In the genomic region with DNA sequence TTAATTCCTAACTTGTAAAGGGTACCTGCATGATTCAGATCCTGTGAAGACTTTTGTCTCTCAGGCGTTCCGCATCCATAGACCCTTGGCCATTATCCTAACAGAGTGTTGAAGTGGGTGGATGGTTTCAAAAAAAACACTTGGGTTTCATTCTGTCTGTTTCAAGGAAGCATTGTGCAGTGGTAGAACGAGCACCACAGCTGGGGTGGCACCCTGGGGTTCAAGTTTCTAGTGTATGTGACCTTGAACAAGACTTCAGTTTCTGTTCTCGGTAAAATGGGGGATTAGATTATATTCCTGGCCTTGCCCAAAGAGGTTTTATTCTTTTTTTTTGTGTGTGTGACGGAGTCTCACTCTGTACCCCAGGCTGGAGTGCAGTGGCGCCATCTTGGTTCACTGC, we compare ENCODE assay signal across 22 cellular contexts.
DNase-seq lines count a peak whose midpoint lies in the region; ATAC-seq and TF ChIP-seq lines count a peak whose summit lies in the region.
"Had no signal": no experiment of that assay in that cellular context is flagged by ENCODE, and none has a peak within 500 bp of the region (broad histone marks: within the 10 kb centered on the region; RNA-seq: fewer than 3 reads in every experiment).

No MANE protein-coding gene starts in this region.

- H3K36me3 Mint-ChIP-seq in activated T-helper 2 cell treated with anti-CD3 and anti-CD28 coated beads, Interferon-gamma antibody, Interleukin-2, Interleukin-4, amounts not matched to agents 10 μg/mL and 5 μg/mL and 100 μg/mL, durations not matched to agents 14 hours and 24 hours and 36 hours (ENCODE audit: low read depth) = peaks cover 41% of the 10 kb centered on the region
- peaks cover 71% of the 10 kb centered on the region for H3K36me3 Mint-ChIP-seq in nephron progenitor cell (ENCODE audit: low read depth)
- H3K36me3 Mint-ChIP-seq in activated CD4-positive, alpha-beta T cell treated with anti-CD3 and anti-CD28 coated beads, Interleukin-2, amount 10 ng/mL, durations not matched to agents 7 days and 5 days (ENCODE audit: low read depth) = peaks cover 13% of the 10 kb centered on the region

- TF ChIP-seq CTCF in left ventricle myocardium inferior (IDR thresholded peaks at IDR 0.05; ENCODE audit: borderline replicate concordance) (no peak), nephron progenitor cell (IDR thresholded peaks at IDR 0.05) (no peak)

- no peak overlapping the region for H3K4me3 Mint-ChIP-seq in activated T-helper 2 cell treated with anti-CD3 and anti-CD28 coated beads, Interferon-gamma antibody, Interleukin-2, Interleukin-4, amounts not matched to agents 10 μg/mL and 5 μg/mL and 100 μg/mL, durations not matched to agents 14 hours and 24 hours and 36 hours (ENCODE audit: low read depth)
- no peak overlapping the region for H3K4me3 Mint-ChIP-seq in nephron progenitor cell
- H3K4me3 Mint-ChIP-seq in activated CD4-positive, alpha-beta T cell treated with anti-CD3 and anti-CD28 coated beads, Interleukin-2, amount 10 ng/mL, durations not matched to agents 7 days and 5 days = no peak overlapping the region
- H3K4me3 Mint-ChIP-seq: CD4-positive, alpha-beta T cell; GM23338 had no signal

- H3K9me3 ChIP-seq in left ventricle myocardium inferior (replicated peaks) = no peaks in the 10 kb centered on the region
- no peaks in the 10 kb centered on the region for H3K9me3 ChIP-seq in skeletal muscle tissue (ENCODE audit: control insufficient read depth in 3 of 3, low read length in 3 of 3)
- H3K9me3 ChIP-seq: A549 had no signal

- H3K27me3 ChIP-seq in left ventricle myocardium inferior (ENCODE audit: low read depth) (no peaks in the 10 kb centered on the region), skeletal muscle tissue (ENCODE audit: control insufficient read depth in 3 of 3, insufficient read depth in 3 of 3, low read length in 3 of 3) (no peaks in the 10 kb centered on the region)

- peak overlapping the region; percentile 38 for H3K27ac Mint-ChIP-seq in activated T-helper 2 cell treated with anti-CD3 and anti-CD28 coated beads, Interferon-gamma antibody, Interleukin-2, Interleukin-4, amounts not matched to agents 10 μg/mL and 5 μg/mL and 100 μg/mL, durations not matched to agents 14 hours and 24 hours and 36 hours
- H3K27ac Mint-ChIP-seq in nephron progenitor cell = peak overlapping the region; percentile 92
- no peak overlapping the region for H3K27ac Mint-ChIP-seq in activated CD4-positive, alpha-beta T cell treated with anti-CD3 and anti-CD28 coated beads, Interleukin-2, amount 10 ng/mL, durations not matched to agents 7 days and 5 days
- H3K27ac Mint-ChIP-seq: CD4-positive, alpha-beta T cell; GM23338 had no signal

- peak overlapping the region; percentile 83 for H3K27ac ChIP-seq in left ventricle myocardium inferior (replicated peaks)
- H3K27ac ChIP-seq in skeletal muscle tissue (ENCODE audit: low read depth, low read length) = peak overlapping the region; percentile 84
- H3K27ac ChIP-seq: A549 had no signal

- intact Hi-C loops in left ventricle myocardium inferior (cut with micrococcal nuclease) = no loop called here
- intact Hi-C loops in left cardiac atrium (cut with DNase I) = no loop called here
- intact Hi-C loops in activated T-helper 2 cell treated with anti-CD3 and anti-CD28 coated beads, Interferon-gamma antibody, Interleukin-2, Interleukin-4, amounts not matched to agents 10 μg/mL and 5 μg/mL and 100 μg/mL, durations not matched to agents 14 hours and 24 hours and 36 hours (cut with micrococcal nuclease) = no loop called here

- H3K27me3 Mint-ChIP-seq in activated T-helper 2 cell treated with anti-CD3 and anti-CD28 coated beads, Interferon-gamma antibody, Interleukin-2, Interleukin-4, amounts not matched to agents 10 μg/mL and 5 μg/mL and 100 μg/mL, durations not matched to agents 14 hours and 24 hours and 36 hours (ENCODE audit: low read depth) = no peaks in the 10 kb centered on the region
- peaks cover 6% of the 10 kb centered on the region for H3K27me3 Mint-ChIP-seq in nephron progenitor cell (ENCODE audit: low read depth, poor library complexity)
- no peaks in the 10 kb centered on the region for H3K27me3 Mint-ChIP-seq in activated CD4-positive, alpha-beta T cell treated with anti-CD3 and anti-CD28 coated beads, Interleukin-2, amount 10 ng/mL, durations not matched to agents 7 days and 5 days
- H3K27me3 Mint-ChIP-seq: CD4-positive, alpha-beta T cell had no signal

- H3K9ac ChIP-seq in skeletal muscle tissue (ENCODE audit: low read depth in 1 of 3, low read length in 3 of 3) = no peak overlapping the region

- H3K36me3 ChIP-seq in left ventricle myocardium inferior (no peaks in the 10 kb centered on the region), skeletal muscle tissue (ENCODE audit: control insufficient read depth in 3 of 3, insufficient read depth in 3 of 3, low read length in 3 of 3) (no peaks in the 10 kb centered on the region)

- no peak for ATAC-seq in left cardiac atrium
- ATAC-seq: A549, GM12878, GM23338 had no signal

- POLR2A ChIA-PET in activated CD4-positive, alpha-beta T cell treated with anti-CD3 and anti-CD28 coated beads, Interleukin-2, amount 10 ng/mL, durations not matched to agents 7 days and 5 days (lab: Charles Lee) = no interaction called here

- no peaks in the 10 kb centered on the region for H3K9me3 Mint-ChIP-seq in activated T-helper 2 cell treated with anti-CD3 and anti-CD28 coated beads, Interferon-gamma antibody, Interleukin-2, Interleukin-4, amounts not matched to agents 10 μg/mL and 5 μg/mL and 100 μg/mL, durations not matched to agents 14 hours and 24 hours and 36 hours
- H3K9me3 Mint-ChIP-seq in nephron progenitor cell = peaks cover 3% of the 10 kb centered on the region
- H3K9me3 Mint-ChIP-seq in activated CD4-positive, alpha-beta T cell treated with anti-CD3 and anti-CD28 coated beads, Interleukin-2, amount 10 ng/mL, durations not matched to agents 7 days and 5 days = no peaks in the 10 kb centered on the region
- H3K9me3 Mint-ChIP-seq: CD4-positive, alpha-beta T cell; GM23338 had no signal

- peaks cover 42% of the 10 kb centered on the region for H3K4me1 Mint-ChIP-seq in activated T-helper 2 cell treated with anti-CD3 and anti-CD28 coated beads, Interferon-gamma antibody, Interleukin-2, Interleukin-4, amounts not matched to agents 10 μg/mL and 5 μg/mL and 100 μg/mL, durations not matched to agents 14 hours and 24 hours and 36 hours (ENCODE audit: low read depth)
- H3K4me1 Mint-ChIP-seq in nephron progenitor cell = peaks cover 50% of the 10 kb centered on the region
- peaks cover 11% of the 10 kb centered on the region for H3K4me1 Mint-ChIP-seq in activated CD4-positive, alpha-beta T cell treated with anti-CD3 and anti-CD28 coated beads, Interleukin-2, amount 10 ng/mL, durations not matched to agents 7 days and 5 days

- DNase-seq in left ventricle myocardium inferior (no peak), left cardiac atrium (no peak), nephron progenitor cell (no peak), mesenteric fat pad (ENCODE audit: low spot score) (no peak), NCI-H82 treated with DMSO at 0.1 percent for 48 hours (lab: John Stamatoyannopoulos, UW; ENCODE audit: unreplicated experiment) (no peak)
- no peak for DNase-seq in activated T-helper 2 cell treated with anti-CD3 and anti-CD28 coated beads, Interferon-gamma antibody, Interleukin-2, Interleukin-4, amounts not matched to agents 10 μg/mL and 5 μg/mL and 100 μg/mL, durations not matched to agents 14 hours and 24 hours and 36 hours (ENCODE audit: low spot score)
- DNase-seq in activated CD4-positive, alpha-beta T cell treated with anti-CD3 and anti-CD28 coated beads, Interleukin-2, amount 10 ng/mL, durations not matched to agents 7 days and 5 days = no peak
- DNase-seq: Calu3; CD4-positive, alpha-beta T cell; EL; HCEC 1CT; MM.1S; NCI-H1092; NCI-H1436 treated with DMSO at 0.1 percent for 48 hours; NCI-H2029 treated with DMSO at 0.1 percent for 48 hours; NCI-H510A; NCI-H748 treated with DMSO at 0.1 percent for 48 hours; SIG-M5 had no signal

- H3K4me3 ChIP-seq in left ventricle myocardium inferior (no peak overlapping the region), skeletal muscle tissue (ENCODE audit: low read length in 3 of 3) (no peak overlapping the region)
- H3K4me3 ChIP-seq: A549, GM12878, GM23338 had no signal

- H3K4me1 ChIP-seq in left ventricle myocardium inferior = peaks cover 53% of the 10 kb centered on the region
- H3K4me1 ChIP-seq in skeletal muscle tissue (ENCODE audit: control insufficient read depth in 3 of 3, insufficient read depth in 3 of 3, low read length in 3 of 3) = peaks cover 26 to 48% (median 39%) of the 10 kb centered on the region in 3 donors

- CTCF ChIA-PET in activated CD4-positive, alpha-beta T cell treated with anti-CD3 and anti-CD28 coated beads, Interleukin-2, amount 10 ng/mL, durations not matched to agents 7 days and 5 days (lab: Charles Lee) = no interaction called here
